Comparison of ENCODE assay signal across 1 cellular context in the genomic region with DNA sequence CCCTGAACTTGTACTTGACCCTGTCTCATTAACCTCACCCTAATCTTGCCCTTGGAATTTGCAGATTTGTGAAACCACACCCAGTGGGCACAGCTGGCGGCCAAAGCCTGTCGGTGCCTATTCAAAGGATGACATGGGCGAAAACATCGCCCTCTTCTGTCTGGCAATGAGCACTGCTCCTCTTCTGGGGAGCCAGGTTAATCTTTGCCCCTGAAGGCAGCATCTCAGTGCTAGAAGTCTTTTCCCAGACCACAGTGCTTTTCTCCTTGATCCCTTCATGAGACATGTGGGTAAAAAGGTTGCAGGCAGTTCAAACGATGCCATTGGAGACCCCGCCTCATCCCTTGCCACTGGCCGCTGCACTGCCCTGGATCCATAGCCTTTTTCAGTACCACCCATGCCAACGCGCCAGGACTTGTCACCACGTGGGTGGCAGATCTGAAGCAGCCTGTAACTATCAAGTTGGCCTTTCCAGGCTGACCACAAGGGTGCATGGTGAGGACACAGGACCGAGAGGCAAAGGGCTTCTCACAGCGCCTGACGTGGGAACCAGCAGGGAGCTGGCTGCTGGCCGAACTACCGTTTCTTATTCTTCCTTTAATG.
TF ChIP-seq lines count a peak whose summit lies in the region.

No MANE protein-coding gene starts in this region.

TF ChIP-seq in K562, 482 proteins besides CTCF, POLR2A, EP300 and RAD21:
- TF ChIP-seq, protein P1, sequence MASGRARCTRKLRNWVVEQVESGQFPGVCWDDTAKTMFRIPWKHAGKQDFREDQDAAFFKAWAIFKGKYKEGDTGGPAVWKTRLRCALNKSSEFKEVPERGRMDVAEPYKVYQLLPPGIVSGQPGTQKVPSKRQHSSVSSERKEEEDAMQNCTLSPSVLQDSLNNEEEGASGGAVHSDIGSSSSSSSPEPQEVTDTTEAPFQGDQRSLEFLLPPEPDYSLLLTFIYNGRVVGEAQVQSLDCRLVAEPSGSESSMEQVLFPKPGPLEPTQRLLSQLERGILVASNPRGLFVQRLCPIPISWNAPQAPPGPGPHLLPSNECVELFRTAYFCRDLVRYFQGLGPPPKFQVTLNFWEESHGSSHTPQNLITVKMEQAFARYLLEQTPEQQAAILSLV (tag; IDR thresholded peaks at IDR 0.05): no peak
- TF ChIP-seq SMC3 (conservative IDR thresholded peaks at IDR 0.05; ENCODE audit: insufficient read depth, low read depth, low read length) (0 out of 2 replicates have a peak, but pooled peaks have one; percentile 15), TFAP4 (CRISPR knock-in tag; IDR thresholded peaks at IDR 0.05; ENCODE audit: borderline replicate concordance) (peak; percentile 52; the same call in 1 of the 2 replicates), MBD1 (CRISPR knock-in tag; IDR thresholded peaks at IDR 0.05) (no peak)
TF ChIP-seq in K562: peak in this region for 2.
